ENCODE assay signal across 1 cellular context in the genomic region with DNA sequence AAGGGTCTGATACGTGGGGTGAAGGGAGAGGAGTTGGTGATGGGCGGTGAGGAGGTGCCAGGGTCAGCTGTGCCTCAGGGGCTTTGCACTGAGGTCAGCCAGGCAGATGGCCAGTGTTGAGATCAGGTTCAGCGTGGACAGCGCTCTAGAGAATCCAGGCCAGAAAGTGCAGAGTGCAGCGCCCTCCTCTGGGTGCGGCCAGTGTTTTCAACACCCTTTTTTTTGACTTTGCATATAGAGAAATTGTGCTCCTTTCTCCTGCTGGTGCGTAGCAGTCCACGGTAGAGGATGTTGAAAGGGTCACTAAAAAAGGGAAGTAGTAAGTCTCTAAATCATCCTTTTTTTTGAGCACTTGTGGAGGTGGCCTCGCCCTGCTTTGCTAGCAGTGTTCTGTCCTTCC.
TF ChIP-seq lines count a peak whose summit lies in the region.

No MANE protein-coding gene starts in this region.

TF ChIP-seq in WTC11, 78 proteins besides CTCF, POLR2A, EP300 and RAD21 (continued from another document):
- TF ChIP-seq, protein P1, sequence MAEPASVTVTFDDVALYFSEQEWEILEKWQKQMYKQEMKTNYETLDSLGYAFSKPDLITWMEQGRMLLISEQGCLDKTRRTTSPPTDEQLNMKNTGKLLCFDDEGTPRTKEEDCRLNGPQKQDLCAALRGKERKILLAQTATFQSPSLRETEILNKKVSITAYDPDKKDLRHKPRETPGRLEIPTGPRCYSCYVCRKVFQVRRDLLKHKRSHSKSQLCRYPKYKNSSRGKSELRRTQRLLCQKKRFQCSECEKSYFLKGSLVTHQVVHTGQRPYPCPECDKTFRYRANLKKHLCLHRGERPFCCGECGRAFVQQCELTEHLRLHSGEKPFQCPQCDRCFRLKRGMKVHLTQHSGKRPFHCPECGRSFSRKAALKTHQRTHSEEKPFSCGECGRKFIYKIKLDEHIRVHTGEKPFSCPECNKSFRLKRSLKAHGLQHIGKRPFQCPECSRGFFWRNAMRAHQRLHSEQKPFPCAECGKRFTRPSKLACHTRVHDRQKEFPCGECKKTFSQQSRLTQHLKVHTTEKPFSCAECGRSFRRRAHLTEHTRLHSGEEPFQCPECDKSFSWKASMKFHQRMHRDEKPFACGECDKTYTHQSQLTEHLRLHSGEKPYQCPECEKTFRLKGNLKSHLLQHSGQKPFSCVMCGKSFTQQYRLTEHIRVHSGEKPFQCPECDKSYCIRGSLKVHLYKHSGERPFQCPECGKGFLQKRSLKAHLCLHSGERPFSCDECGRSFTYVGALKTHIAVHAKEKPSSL (CRISPR knock-in tag; conservative IDR thresholded peaks at IDR 0.05): no peak
- TF ChIP-seq ZMAT4 (CRISPR knock-in tag; IDR thresholded peaks at IDR 0.05) (no peak), TCF7 (CRISPR knock-in tag; IDR thresholded peaks at IDR 0.05; ENCODE audit: low read depth) (no peak), IRF2 (CRISPR knock-in tag; IDR thresholded peaks at IDR 0.05; ENCODE audit: borderline replicate concordance, low read depth) (no peak), EMX1 (CRISPR knock-in tag; IDR thresholded peaks at IDR 0.05) (no peak), ERG (CRISPR knock-in tag; IDR thresholded peaks at IDR 0.05) (no peak), ZNF512 (CRISPR knock-in tag; IDR thresholded peaks at IDR 0.05; ENCODE audit: borderline replicate concordance) (no peak), ESRRA (CRISPR knock-in tag; IDR thresholded peaks at IDR 0.05; ENCODE audit: borderline replicate concordance) (no peak)
TF ChIP-seq in WTC11: peak in this region for 0.
